Comparison of ENCODE assay signal across 8 cellular contexts in the genomic region with DNA sequence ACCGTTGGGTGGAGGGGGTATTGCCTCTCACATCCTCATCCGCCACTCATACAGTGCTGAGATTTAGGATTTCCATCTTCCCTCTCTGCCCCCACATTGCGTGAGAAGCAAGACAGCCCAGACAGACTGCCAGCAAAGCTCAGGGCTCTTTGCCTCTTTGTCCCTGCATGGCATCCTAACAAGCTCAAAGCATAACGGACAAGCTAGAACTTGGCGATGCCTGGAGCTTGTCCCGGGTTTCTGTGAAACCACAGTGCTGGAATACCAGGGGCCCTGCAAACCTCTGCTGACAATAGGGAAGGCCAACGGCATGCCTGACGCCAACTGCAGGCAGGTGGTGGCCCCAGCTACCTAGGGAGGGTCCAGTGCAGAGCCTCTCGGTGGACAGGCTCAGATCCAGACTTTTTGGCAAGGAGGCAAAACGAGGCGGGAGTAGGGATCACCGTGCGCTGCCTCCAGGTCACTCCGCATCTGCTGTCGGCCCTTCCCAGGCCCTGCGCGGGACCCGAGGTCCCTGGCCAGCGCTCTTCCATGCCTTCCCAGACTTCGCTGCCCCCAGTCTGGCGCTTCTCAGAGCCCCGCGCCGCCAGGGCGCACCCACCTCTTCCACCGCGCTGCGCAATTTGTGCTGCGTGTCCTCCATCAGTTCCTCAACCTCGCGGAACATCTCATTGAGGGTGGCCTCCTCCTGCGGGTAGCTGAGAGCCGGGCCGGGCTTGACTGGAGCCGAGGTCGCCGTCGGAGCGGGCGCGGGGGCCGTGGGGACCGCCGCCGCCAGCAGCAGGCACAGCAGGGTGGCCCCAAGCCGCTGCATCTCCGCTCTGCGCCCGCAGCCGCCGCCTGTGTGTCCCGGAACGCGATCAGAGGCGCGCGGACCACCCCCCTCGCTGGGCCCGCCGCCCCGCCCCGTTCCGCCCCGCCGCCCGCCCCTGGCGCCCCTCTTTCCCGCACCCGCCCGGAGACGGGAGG. TPM values are rescaled to one million over a fixed set of nuclear protein-coding genes. Genes with fewer than 3 reads are reported as not detected.
DNase-seq lines count a peak whose midpoint lies in the region; ATAC-seq and TF ChIP-seq lines count a peak whose summit lies in the region.

A gene (minus strand): TSS at position 858 of the 969 bp plus-strand sequence. CDS start 44 bp downstream, at position 814.

- H3K36me3 ChIP-seq in mucosa of rectum (ENCODE audit: control insufficient read depth in 2 of 2, insufficient read depth in 2 of 2, low read length in 2 of 2) (no peaks in the 10 kb centered on the region), transverse colon (no peaks in the 10 kb centered on the region), Karpas-422 (ENCODE audit: insufficient read depth, low read length) (no peaks in the 10 kb centered on the region)

- no peaks in the 10 kb centered on the region for H3K9me2 ChIP-seq in Karpas-422 (replicated peaks; ENCODE audit: insufficient read depth, low read length)

- no peak for TF ChIP-seq CTCF in epithelial cell of proximal tubule (conservative IDR thresholded peaks at IDR 0.05; ENCODE audit: low read depth, low read length)
- TF ChIP-seq CTCF in transverse colon (IDR thresholded peaks at IDR 0.05), result no peak

- H3K27ac ChIP-seq in mucosa of rectum (ENCODE audit: low read depth in 2 of 2, low read length in 2 of 2) (peak within 1 kb of the TSS; percentile 4 to 48), transverse colon (peak within 1 kb of the TSS; percentile 38 to 64 (median 49)), Karpas-422 (ENCODE audit: low read length) (no peak within 1 kb of the TSS)

- DNase-seq in COLO668 (lab: John Stamatoyannopoulos, UW; ENCODE audit: unreplicated experiment) (peak; percentile 24), RPMI7951 (ENCODE audit: low read depth) (peak; percentile 72), epithelial cell of proximal tubule (ENCODE audit: low read depth) (no peak), transverse colon (no peak), Karpas-422 (no peak)

- intact Hi-C loops in transverse colon (cut with DNase I; ENCODE audit: low total_unique reads), result no loop called here

- H3K4me1 ChIP-seq in mucosa of rectum (ENCODE audit: control insufficient read depth in 2 of 2, insufficient read depth in 2 of 2, low read length in 2 of 2) (no peaks in the 10 kb centered on the region), transverse colon (peaks cover 0 to 13% (median 11%) of the 10 kb centered on the region in 4 donors), Karpas-422 (ENCODE audit: low read length) (no peaks in the 10 kb centered on the region)

- in situ Hi-C loops in transverse colon (cut with MboI; ENCODE audit: low pct_ligation_motif_present in 1 of 4, low pct_unique_long_range_greater_than_20kb in 1 of 4, low sequenced_read_pairs in 3 of 4), result no loop called here

- H3K9me3 ChIP-seq in mucosa of rectum (ENCODE audit: control insufficient read depth in 2 of 2, low read length in 2 of 2), result no peaks in the 10 kb centered on the region
- H3K9me3 ChIP-seq in transverse colon, result no peaks in the 10 kb centered on the region
- H3K9me3 ChIP-seq in Karpas-422 (ENCODE audit: low read length), result no peaks in the 10 kb centered on the region

- peaks cover 31 to 32% of the 10 kb centered on the region in 2 donors for H3K27me3 ChIP-seq in mucosa of rectum (ENCODE audit: control insufficient read depth in 2 of 2, insufficient read depth in 2 of 2, low read length in 2 of 2)
- peaks cover 79% of the 10 kb centered on the region for H3K27me3 ChIP-seq in transverse colon
- H3K27me3 ChIP-seq in Karpas-422 (ENCODE audit: low read length), result no peaks in the 10 kb centered on the region

- H3K4me3 ChIP-seq in epithelial cell of proximal tubule (ENCODE audit: low read depth, low read length) (peak within 1 kb of the TSS; percentile 74), mucosa of rectum (ENCODE audit: low read length in 2 of 2) (peak within 1 kb of the TSS; percentile 56 to 63), transverse colon (peak within 1 kb of the TSS; percentile 34 to 60 (median 42)), Karpas-422 (ENCODE audit: low read length) (no peak within 1 kb of the TSS)

- no peak for TF ChIP-seq EP300 in transverse colon (IDR thresholded peaks at IDR 0.05; ENCODE audit: low read depth)

- H2AFZ ChIP-seq in Karpas-422 (ENCODE audit: low read length), result no peak within 1 kb of the TSS

- no peaks in the 10 kb centered on the region for H4K20me1 ChIP-seq in Karpas-422 (ENCODE audit: insufficient read depth, low read depth, low read length)

- no peaks in the 10 kb centered on the region for H3K79me2 ChIP-seq in Karpas-422 (ENCODE audit: low read length)

- ATAC-seq in HG02970 (IDR thresholded peaks at IDR 0.05; ENCODE audit: low FRiP score, unreplicated experiment) (no peak), GM21737 (IDR thresholded peaks at IDR 0.05; ENCODE audit: unreplicated experiment) (no peak)

- no peak within 1 kb of the TSS for H3K4me2 ChIP-seq in Karpas-422 (ENCODE audit: low read depth, low read length, poor library complexity, severe bottlenecking)

- TF ChIP-seq POLR2A in transverse colon (IDR thresholded peaks at IDR 0.05), result no peak

- H3K9ac ChIP-seq in mucosa of rectum (ENCODE audit: low read depth in 1 of 2, low read length in 2 of 2) (peak within 1 kb of the TSS in 1 of 2 donors; percentile 41), Karpas-422 (ENCODE audit: low read length) (no peak within 1 kb of the TSS)

- 36% methylated on average over 26 of the region's 71 CpGs; no CpG with 5 or more reads in 1 of the 2 donors for WGBS in transverse colon (ENCODE audit: low coverage in 1 of 2), 2 donors

RNA-seq across cellular contexts. Expression of the gene that starts here (rescaled TPM):
- total RNA-seq in RPMI7951 (2014; rRNA removed; shearing (Covaris generic)), result 271 and 303 TPM in 2 replicates
- total RNA-seq in epithelial cell of proximal tubule, result 54.5 and 133 TPM in 2 replicates
- total RNA-seq in transverse colon, result 100 to 1,000 TPM in 1 of 4 donors, 10 to 100 TPM in 3; 27.2 to 181 (median 40.1) TPM
- total RNA-seq in Karpas-422 (2014; rRNA removed; shearing (Covaris generic); ENCODE audit: low replicate concordance), result not detected in 2 replicates

Comparison
In these comparisons a context has a peak if more than half of its experiments do, and no peak if none do; other contexts are left out.
1. RNA of the gene that starts here (total RNA-seq): 271 to 303 TPM in RPMI7951, 54.5 to 133 TPM in epithelial cell of proximal tubule and 27.2 to 181 TPM in transverse colon; not detected in Karpas-422; every median in the first group is over 10 times any median in the second.
2. DNase-seq: peak in COLO668 (single experiment) and RPMI7951 (single experiment); none in epithelial cell of proximal tubule (single experiment), transverse colon (single experiment) and Karpas-422 (single experiment).